ENCODE assay signal across 8 cellular contexts in genomic region chr18:70491734-70492348, GRCh38.
DNase-seq lines count a peak whose midpoint lies in the region; ATAC-seq and TF ChIP-seq lines count a peak whose summit lies in the region.

No MANE protein-coding gene starts in this region.

- no peak overlapping the region for H3K4me3 ChIP-seq in AG10803 (ENCODE audit: low read length)
- H3K4me3 ChIP-seq in dorsolateral prefrontal cortex = no peak overlapping the region

- ATAC-seq in GM18499 (IDR thresholded peaks at IDR 0.05; ENCODE audit: insufficient read depth, unreplicated experiment) (peak; percentile 86), HG02852 (IDR thresholded peaks at IDR 0.05; ENCODE audit: unreplicated experiment) (peak; percentile 87)

- no peaks in the 10 kb centered on the region for H3K27me3 ChIP-seq in dorsolateral prefrontal cortex

- intact Hi-C loops in dorsolateral prefrontal cortex (cut with DNase I) = loop anchor here in 1 of 2 donors (2.0 kb wide), 1 partner anchor 27 kb away; no protein-coding TSS in a partner anchor

- DNase-seq in AG10803 (ENCODE audit: low read depth) (peak; percentile 39), NCI-H1694 (lab: John Stamatoyannopoulos, UW) (peak; percentile 14), dorsolateral prefrontal cortex (peak; percentile 37 to 83 (median 58)), midbrain (lab: John Stamatoyannopoulos, UW) (peak; percentile 75), stromal cell of bone marrow (ENCODE audit: low read depth) (peak; percentile 20)
- DNase-seq in activated CD4-positive, CD25-positive, alpha-beta regulatory T cell (lab: John Stamatoyannopoulos, UW) = peak in 3 of 4 experiments; percentile 6 to 24 (median 12)

- TF ChIP-seq CTCF in AG10803 (conservative IDR thresholded peaks at IDR 0.05; ENCODE audit: low read length) = peak; percentile 83
- TF ChIP-seq CTCF in dorsolateral prefrontal cortex (IDR thresholded peaks at IDR 0.05 in 54 of 56, conservative IDR thresholded peaks at IDR 0.05 in 2 of 56; ENCODE audit: low read depth in 1 of 56, partially characterized antibody in 56 of 56) = peak; percentile 56 to 98 (median 87)

- H3K27ac ChIP-seq in dorsolateral prefrontal cortex = peak overlapping the region in 1 of 59 donors; percentile 7

Comparison
In these comparisons a context has a peak if more than half of its experiments do, and no peak if none do; other contexts are left out.
1. DNase-seq: peak in every context shown above with its lines; median percentile 75 in midbrain; 58 in dorsolateral prefrontal cortex; 39 in AG10803; 20 in stromal cell of bone marrow; 14 in NCI-H1694; 12 in activated CD4-positive, CD25-positive, alpha-beta regulatory T cell.